1 cellular context compared by ENCODE assay signal in genomic region chr10:101394522-101395133, GRCh38.
TF ChIP-seq lines count a peak whose summit lies in the region.

No MANE protein-coding gene starts in this region.

TF ChIP-seq in HepG2, 621 proteins besides CTCF, POLR2A, EP300 and RAD21 (continued from another document):
- TF ChIP-seq BRF2 (CRISPR knock-in tag; IDR thresholded peaks at IDR 0.05) (no peak), RARG (CRISPR knock-in tag; IDR thresholded peaks at IDR 0.05; ENCODE audit: low read depth) (no peak)
